ENCODE assay signal across 9 cellular contexts in genomic region chr22:39152024-39152510, GRCh38. TPM values are rescaled to one million over a fixed set of nuclear protein-coding genes. Genes with fewer than 3 reads are reported as not detected.
A peak's percentile ranks its signal among the peaks of the same experiment; 100 is the strongest.
DNase-seq lines count a peak whose midpoint lies in the region; ATAC-seq and TF ChIP-seq lines count a peak whose summit lies in the region.
"Had no signal": no experiment of that assay in that cellular context is flagged by ENCODE, and none has a peak within 500 bp of the region (broad histone marks: within the 10 kb centered on the region; RNA-seq: fewer than 3 reads in every experiment).

No MANE protein-coding gene starts in this region.

- H3K4me1 ChIP-seq in left ventricle myocardium inferior = peaks cover 61% of the 10 kb centered on the region

- DNase-seq in left ventricle myocardium inferior = no peak
- DNase-seq in NCI-H1092 (lab: John Stamatoyannopoulos, UW) = no peak
- no peak for DNase-seq in GM13976 (ENCODE audit: low spot score)

- no peak for TF ChIP-seq CTCF in VCaP (conservative IDR thresholded peaks at IDR 0.05)
- no peak for TF ChIP-seq CTCF in left ventricle myocardium inferior (IDR thresholded peaks at IDR 0.05; ENCODE audit: borderline replicate concordance)
- TF ChIP-seq CTCF in GM13976 (IDR thresholded peaks at IDR 0.05; ENCODE audit: borderline replicate concordance, control extremely low read depth, extremely low read depth, insufficient read depth, missing control alignments) = no peak

- H3K27ac ChIP-seq in VCaP (peak overlapping the region; percentile 62; the same call in 1 of the 2 replicates), left ventricle myocardium inferior (replicated peaks) (peak overlapping the region; percentile 97), skin epidermis (peak overlapping the region in 20 of 21 experiments; percentile 20 to 93 (median 83))

- intact Hi-C loops in left ventricle myocardium inferior (cut with micrococcal nuclease) = no loop called here

- ATAC-seq in GM21526 (IDR thresholded peaks at IDR 0.05; ENCODE audit: low FRiP score, unreplicated experiment) (peak; percentile 1), HG03439 (IDR thresholded peaks at IDR 0.05; ENCODE audit: unreplicated experiment) (no peak), HG03565 (IDR thresholded peaks at IDR 0.05; ENCODE audit: unreplicated experiment) (no peak)

- H3K4me3 ChIP-seq in left ventricle myocardium inferior (peak overlapping the region; percentile 98), skin epidermis (peak overlapping the region; percentile 40 to 87 (median 75))

- H3K36me3 ChIP-seq in left ventricle myocardium inferior = peaks cover 19% of the 10 kb centered on the region

- no peaks in the 10 kb centered on the region for H3K9me3 ChIP-seq in left ventricle myocardium inferior (replicated peaks)

- in situ Hi-C loops in GM13976 (cut with MboI; ENCODE audit: low sequenced_read_pairs, unreplicated experiment) = loop anchor here (25.0 kb wide), 1 partner anchor 360 kb away; the partner anchor contains the start of genes ATF4 and MIEF1

- H3K27me3 ChIP-seq in left ventricle myocardium inferior (ENCODE audit: low read depth) = no peaks in the 10 kb centered on the region

RNA-seq across cellular contexts. Expression of gene CBX7, which starts 0.4 kb away (rescaled TPM):
- total RNA-seq in left ventricle myocardium inferior = 85.4 TPM

RNA-seq across cellular contexts. Expression of gene APOBEC3H, which starts 55.0 kb away (rescaled TPM):
- total RNA-seq in left ventricle myocardium inferior = 0.41 TPM
- total RNA-seq: glomerular endothelial cell had no signal
